In genomic region chr15:55507567-55507966, GRCh38 we compare ENCODE assay signal across 11 cellular contexts.
"Had no signal": no experiment of that assay in that cellular context is flagged by ENCODE, and none has a peak within 500 bp of the region (broad histone marks: within the 10 kb centered on the region; RNA-seq: fewer than 3 reads in every experiment).

No MANE protein-coding gene starts in this region.

- H3K27ac ChIP-seq: GM23248 had no signal

- ATAC-seq: GM23338, HCT116 had no signal

- H3K4me1 ChIP-seq: HAP-1 had no signal

- FAIRE-seq: H1, H54 had no signal

- H3K4me3 ChIP-seq: GM23248, GM23338, HAP-1 had no signal

- DNase-seq: GM23248, GOT3, H7, H9, HCEC 1CT, HFFc6 had no signal

- H3K36me3 ChIP-seq: HAP-1 had no signal
